In the genomic region with DNA sequence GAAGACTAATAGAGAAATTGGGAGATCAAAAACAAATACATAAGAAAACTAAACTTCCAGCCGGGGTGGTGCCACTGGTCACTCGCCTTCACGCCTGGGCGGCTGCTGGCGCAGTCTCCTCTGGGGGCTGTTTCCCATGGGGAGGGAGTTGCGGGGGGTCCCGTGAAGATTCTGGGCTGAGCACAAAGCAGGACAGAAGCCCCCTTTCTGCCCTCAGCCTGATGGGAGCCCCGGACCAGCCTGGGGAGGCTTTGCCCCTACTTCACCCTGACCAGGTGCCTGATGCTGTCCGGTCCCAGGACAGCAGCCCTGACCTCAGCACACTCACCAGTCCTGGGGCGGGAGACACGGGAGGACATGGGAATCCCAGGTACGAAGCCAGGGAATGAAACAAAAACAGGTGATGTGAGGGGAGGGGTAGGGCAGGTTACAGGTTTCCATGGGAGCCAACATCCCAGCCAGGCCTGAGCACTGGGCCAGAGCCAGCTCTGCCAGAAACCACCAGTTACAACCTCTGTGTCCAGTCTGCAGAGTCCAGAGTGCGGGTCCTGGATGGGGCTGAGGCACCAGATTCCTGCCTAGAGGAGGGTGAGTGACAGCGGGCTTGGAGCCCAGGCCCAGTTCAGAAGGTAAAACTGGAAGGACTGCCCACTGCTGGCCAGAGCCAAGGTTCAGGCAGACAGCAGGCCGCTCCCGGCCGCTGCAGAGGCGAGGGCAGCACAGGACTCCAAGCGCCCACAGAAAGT, we compare ENCODE assay signal across 34 cellular contexts.
"Had no signal": no experiment of that assay in that cellular context is flagged by ENCODE, and none has a peak within 500 bp of the region (broad histone marks: within the 10 kb centered on the region; RNA-seq: fewer than 3 reads in every experiment).

No MANE protein-coding gene starts in this region.

- H3K4me1 Mint-ChIP-seq: activated naive CD8-positive, alpha-beta T cell treated with anti-CD3 and anti-CD28 coated beads for 36 hours; endodermal cell; stimulated activated naive B cell treated with anti-CD40 and anti-IgM and Interleukin-4, amounts not matched to agents 10 μg/mL and 1 μg/mL and 100 μg/mL, for 72 hours had no signal

- H3K9me3 Mint-ChIP-seq: activated naive CD4-positive, alpha-beta T cell treated with anti-CD3 and anti-CD28 coated beads for 36 hours; activated naive CD8-positive, alpha-beta T cell treated with anti-CD3 and anti-CD28 coated beads for 36 hours; dendritic cell treated with granulocyte-macrophage colony-stimulating factor and Interleukin-4, amounts not matched to agents 40 ng/mL and 50 ng/mL, for 4 days; endodermal cell; T-helper 1 cell treated with Interleukin-12 subunit alpha and Interleukin-12 subunit beta and Interleukin-4 antibody, amounts not matched to agents 30 μg/mL and 1 μg/mL, for 36 hours had no signal

- H3K36me3 ChIP-seq: adrenal gland, ascending aorta, cardiac muscle cell, neutrophil, pancreas, right atrium auricular region, stomach, thyroid gland, upper lobe of right lung, WERI-Rb-1 had no signal

- H3K4me3 Mint-ChIP-seq: activated naive CD4-positive, alpha-beta T cell treated with anti-CD3 and anti-CD28 coated beads for 36 hours; activated naive CD8-positive, alpha-beta T cell treated with anti-CD3 and anti-CD28 coated beads for 36 hours; brain; dendritic cell treated with granulocyte-macrophage colony-stimulating factor and Interleukin-4, amounts not matched to agents 40 ng/mL and 50 ng/mL, for 4 days; endodermal cell; natural killer cell; stimulated activated naive B cell treated with anti-CD40 and anti-IgM and Interleukin-4, amounts not matched to agents 10 μg/mL and 1 μg/mL and 100 μg/mL, for 72 hours; T-helper 1 cell treated with Interleukin-12 subunit alpha and Interleukin-12 subunit beta and Interleukin-4 antibody, amounts not matched to agents 30 μg/mL and 1 μg/mL, for 36 hours had no signal

- DNase-seq: activated CD4-positive, alpha-beta T cell treated with anti-CD3 and anti-CD28 coated beads for 48 hours; activated CD4-positive, alpha-beta T cell treated with anti-CD3 and anti-CD28 coated beads, Interleukin-2, amount 50 U/mL, for 48 hours; activated CD8-positive, alpha-beta memory T cell treated with anti-CD3 and anti-CD28 coated beads for 24 hours; activated effector memory CD4-positive, alpha-beta T cell treated with anti-CD3 and anti-CD28 coated beads, Interleukin-2, amount 50 U/mL, for 16 hours; activated naive CD4-positive, alpha-beta T cell treated with anti-CD3 and anti-CD28 coated beads for 36 hours; activated naive CD8-positive, alpha-beta T cell treated with anti-CD3 and anti-CD28 coated beads for 36 hours; adrenal gland; endodermal cell; foreskin fibroblast; head of caudate nucleus; hippocampal formation; mesendoderm; natural killer cell; stimulated activated CD4-positive, alpha-beta T cell treated with anti-CD3 and anti-CD28 coated beads, Interleukin-15, amount 100 ng/mL, for 24 hours; stimulated activated CD4-positive, alpha-beta T cell treated with anti-CD3 and anti-CD28 coated beads, Interleukin-2, amount 100 ng/mL, for 24 hours; stimulated activated naive B cell treated with anti-CD40 and anti-IgM and Interleukin-4, amounts not matched to agents 10 μg/mL and 1 μg/mL and 100 μg/mL, for 72 hours; stomach; T1000; thyroid gland; upper lobe of right lung; WERI-Rb-1 had no signal

- H3K27ac Mint-ChIP-seq: activated naive CD4-positive, alpha-beta T cell treated with anti-CD3 and anti-CD28 coated beads for 36 hours; activated naive CD8-positive, alpha-beta T cell treated with anti-CD3 and anti-CD28 coated beads for 36 hours; brain; dendritic cell treated with granulocyte-macrophage colony-stimulating factor and Interleukin-4, amounts not matched to agents 40 ng/mL and 50 ng/mL, for 4 days; endodermal cell; natural killer cell; stimulated activated naive B cell treated with anti-CD40 and anti-IgM and Interleukin-4, amounts not matched to agents 10 μg/mL and 1 μg/mL and 100 μg/mL, for 72 hours; T-helper 1 cell treated with Interleukin-12 subunit alpha and Interleukin-12 subunit beta and Interleukin-4 antibody, amounts not matched to agents 30 μg/mL and 1 μg/mL, for 36 hours had no signal

- H3K9me3 ChIP-seq: adrenal gland, ascending aorta, neutrophil, pancreas, right atrium auricular region, stomach, thyroid gland, upper lobe of right lung had no signal

- FAIRE-seq: keratinocyte, pancreas had no signal

- H3K4me1 ChIP-seq: adrenal gland, ascending aorta, pancreas, right atrium auricular region, stomach, thyroid gland, upper lobe of right lung had no signal

- H3K4me3 ChIP-seq: adrenal gland, ascending aorta, cardiac muscle cell, lung, pancreas, right atrium auricular region, smooth muscle cell, stomach, thyroid gland, upper lobe of right lung had no signal

- ATAC-seq: activated CD4-positive, CD25-positive, alpha-beta regulatory T cell treated with anti-CD3 and anti-CD28 coated beads, Interleukin-2, amount 50 U/mL, for 24 hours; esophagus mucosa; natural killer cell; pancreas; stimulated activated naive B cell treated with anti-CD40 and anti-IgM and Interleukin-4, amounts not matched to agents 10 μg/mL and 1 μg/mL and 100 μg/mL, for 72 hours; upper lobe of right lung had no signal

- H3K27me3 ChIP-seq: adrenal gland, ascending aorta, cardiac muscle cell, neutrophil, pancreas, right atrium auricular region, thyroid gland, upper lobe of right lung had no signal

- H3K36me3 Mint-ChIP-seq: activated naive CD8-positive, alpha-beta T cell treated with anti-CD3 and anti-CD28 coated beads for 36 hours; brain; natural killer cell; stimulated activated naive B cell treated with anti-CD40 and anti-IgM and Interleukin-4, amounts not matched to agents 10 μg/mL and 1 μg/mL and 100 μg/mL, for 72 hours had no signal

- H3K4me2 ChIP-seq: smooth muscle cell had no signal

- H3K27ac ChIP-seq: adrenal gland, ascending aorta, cardiac muscle cell, neutrophil, pancreas, right atrium auricular region, stomach, thyroid gland, upper lobe of right lung, WERI-Rb-1 had no signal
